Comparison of ENCODE assay signal across 24 cellular contexts in the genomic region with DNA sequence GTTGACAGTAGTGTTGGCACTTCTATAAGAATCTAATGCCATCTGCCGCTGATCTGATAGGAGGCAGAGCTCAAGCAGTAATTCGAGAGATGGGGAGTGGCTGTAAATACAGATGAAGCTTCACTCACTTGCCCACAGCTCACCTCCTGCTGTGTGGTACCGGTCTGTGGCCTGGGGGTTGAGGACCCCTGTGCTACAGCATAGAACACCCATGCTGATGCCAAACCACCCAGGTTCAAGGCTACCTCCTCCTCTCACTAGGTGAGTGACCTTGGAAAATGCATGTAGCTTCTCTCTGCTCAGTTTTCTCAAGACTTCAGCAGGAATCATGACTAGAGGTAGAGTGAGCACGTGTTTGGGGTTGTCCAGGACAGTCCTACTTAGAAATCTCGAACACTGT.
"Had no signal": no experiment of that assay in that cellular context is flagged by ENCODE, and none has a peak within 500 bp of the region (broad histone marks: within the 10 kb centered on the region; RNA-seq: fewer than 3 reads in every experiment).

No MANE protein-coding gene starts in this region.

- DNase-seq: cortex of kidney; dorsolateral prefrontal cortex; effector memory CD4-positive, alpha-beta T cell; esophagus squamous epithelium; foreskin fibroblast; kidney; left cardiac atrium; left ventricle myocardium inferior; mesenchymal stem cell; midbrain; nucleus accumbens; ovary; right cardiac atrium; small intestine; stimulated activated CD4-positive, alpha-beta T cell treated with anti-CD3 and anti-CD28 coated beads, Interleukin-12 subunit alpha, Interleukin-12 subunit beta, amount 100 ng/mL, for 4 hours; stimulated activated CD4-positive, alpha-beta T cell treated with anti-CD3 and anti-CD28 coated beads, Interleukin-2, amount 100 ng/mL, for 48 hours; stimulated activated naive CD4-positive, alpha-beta T cell treated with Interleukin-2 at 50 U/mL for 16 hours; trophoblast cell; uterus had no signal

- FAIRE-seq: kidney, small intestine had no signal

- H3K27ac ChIP-seq: dorsolateral prefrontal cortex, epithelial cell of prostate, esophagus squamous epithelium, gastroesophageal sphincter, hepatocyte, left ventricle myocardium inferior, neural progenitor cell, ovary, uterus had no signal

- H3K27me3 ChIP-seq: dorsolateral prefrontal cortex, hepatocyte, neural progenitor cell, ovary, uterus had no signal

- H3K9ac ChIP-seq: neural progenitor cell had no signal

- H2AFZ ChIP-seq: hepatocyte, neural progenitor cell had no signal

- H3K79me2 ChIP-seq: hepatocyte had no signal

- H3K9me3 ChIP-seq: esophagus squamous epithelium, gastroesophageal sphincter, left ventricle myocardium inferior, ovary, uterus had no signal

- H3K4me2 ChIP-seq: hepatocyte, neural progenitor cell had no signal

- ATAC-seq: gastroesophageal sphincter, left cardiac atrium, right cardiac atrium had no signal

- H3K36me3 ChIP-seq: esophagus squamous epithelium, gastroesophageal sphincter, left ventricle myocardium inferior, neural progenitor cell, ovary, uterus had no signal

- H3K4me1 ChIP-seq: esophagus squamous epithelium, gastroesophageal sphincter, left ventricle myocardium inferior, neural progenitor cell, uterus had no signal

- H3K4me3 ChIP-seq: dorsolateral prefrontal cortex, esophagus squamous epithelium, gastroesophageal sphincter, hepatocyte, left ventricle myocardium inferior, lung, neural progenitor cell, ovary, uterus had no signal
